In genomic region chr5:172293054-172293744, GRCh38 we compare ENCODE assay signal across 8 cellular contexts. TPM values are rescaled to one million over a fixed set of nuclear protein-coding genes. Genes with fewer than 3 reads are reported as not detected.
DNase-seq lines count a peak whose midpoint lies in the region; ATAC-seq and TF ChIP-seq lines count a peak whose summit lies in the region.

No MANE protein-coding gene starts in this region.

- peaks cover 3% of the 10 kb centered on the region for H3K27me3 Mint-ChIP-seq in activated B cell treated with CpG ODN at 0.5 μM for 24 hours

- H3K27ac Mint-ChIP-seq in activated B cell treated with CpG ODN at 0.5 μM for 24 hours, result no peak overlapping the region

- H3K4me3 ChIP-seq in AG10803 (ENCODE audit: low read length), result no peak overlapping the region

- H3K4me3 Mint-ChIP-seq in activated B cell treated with CpG ODN at 0.5 μM for 24 hours, result no peak overlapping the region

- POLR2A ChIA-PET in activated B cell treated with CpG ODN at 0.5 μM for 24 hours (lab: Charles Lee), result interaction anchor here (1.0 kb wide), 1 partner anchor 10 kb away, joined by 3 read pairs; no protein-coding TSS in a partner anchor

- intact Hi-C loops in activated B cell treated with CpG ODN at 0.5 μM for 24 hours (cut with micrococcal nuclease), result loop anchor here (1.0 to 5.0 kb wide), 8 partner anchors 105 to 875 kb away; partner anchors contain the start of gene STK10

- DNase-seq in AG10803 (ENCODE audit: low read depth) (peak; percentile 77), NCI-H2227 (lab: John Stamatoyannopoulos, UW; ENCODE audit: unreplicated experiment) (peak; percentile 61), activated B cell treated with CpG ODN at 0.5 μM for 24 hours (peak; percentile 21), caudate nucleus (lab: John Stamatoyannopoulos, UW) (peak in 53 of 61 donors; percentile 7 to 92 (median 47)), left lobe of liver (ENCODE audit: low spot score) (peak; percentile 72)
- peak; percentile 30 for DNase-seq in stimulated activated CD8-positive, alpha-beta memory T cell treated with anti-CD3 and anti-CD28 coated beads, Interleukin-12 subunit alpha, Interleukin-12 subunit beta, amount 100 ng/mL, for 1 hour (ENCODE audit: low read depth)

- H3K27ac ChIP-seq in caudate nucleus (ENCODE audit: low read depth, low read length), result no peak overlapping the region

- H3K36me3 Mint-ChIP-seq in activated B cell treated with CpG ODN at 0.5 μM for 24 hours (ENCODE audit: low read depth), result no peaks in the 10 kb centered on the region

- no peaks in the 10 kb centered on the region for H3K9me3 Mint-ChIP-seq in activated B cell treated with CpG ODN at 0.5 μM for 24 hours

- H3K4me1 Mint-ChIP-seq in activated B cell treated with CpG ODN at 0.5 μM for 24 hours, result peaks cover 2% of the 10 kb centered on the region

- TF ChIP-seq CTCF in AG10803 (conservative IDR thresholded peaks at IDR 0.05; ENCODE audit: low read length) (peak; percentile 88), activated B cell treated with CpG ODN at 0.5 μM for 24 hours (IDR thresholded peaks at IDR 0.05) (peak; percentile 67)

- CTCF ChIA-PET in activated B cell treated with CpG ODN at 0.5 μM for 24 hours (lab: Charles Lee), result interaction anchor here (0.7 to 2.3 kb wide), 17 partner anchors 8 to 874 kb away, joined by 3 to 16 read pairs (median 4); partner anchors contain the start of genes FGF18 and STK10

- peak; percentile 98 for ATAC-seq in GM18868 (IDR thresholded peaks at IDR 0.05; ENCODE audit: unreplicated experiment)
- ATAC-seq in HG03108 (IDR thresholded peaks at IDR 0.05; ENCODE audit: unreplicated experiment), result peak; percentile 94
- peak; percentile 100 for ATAC-seq in activated B cell treated with CpG ODN at 0.5 μM for 24 hours (ENCODE audit: low read depth)
- ATAC-seq in left lobe of liver, result peak; percentile 100

RNA-seq across cellular contexts. Expression of gene UBTD2, which starts 9.6 kb away (rescaled TPM):
- total RNA-seq in activated B cell treated with CpG ODN at 0.5 μM for 24 hours (8.5 and 9.0 TPM in 2 replicates), left lobe of liver (7.1 TPM)

Comparison
In these comparisons a context has a peak if more than half of its experiments do, and no peak if none do; other contexts are left out.
1. DNase-seq: peak in every context shown above with its lines; median percentile 77 in AG10803; 72 in left lobe of liver; 61 in NCI-H2227; 47 in caudate nucleus; 30 in stimulated activated CD8-positive, alpha-beta memory T cell treated with anti-CD3 and anti-CD28 coated beads, Interleukin-12 subunit alpha, Interleukin-12 subunit beta, amount 100 ng/mL, for 1 hour; 21 in activated B cell treated with CpG ODN at 0.5 μM for 24 hours.